In genomic region chr2:231780123-231780908, GRCh38 we compare ENCODE assay signal across 8 cellular contexts. TPM values are rescaled to one million over a fixed set of nuclear protein-coding genes. Genes with fewer than 3 reads are reported as not detected.
DNase-seq lines count a peak whose midpoint lies in the region; ATAC-seq, FAIRE-seq and TF ChIP-seq lines count a peak whose summit lies in the region.

No MANE protein-coding gene starts in this region.

- H3K4me2 ChIP-seq in GM23338 (peak overlapping the region; percentile 86), endothelial cell of umbilical vein (ENCODE audit: insufficient read depth, low read length) (peak overlapping the region; percentile 73)

- H4K20me1 ChIP-seq in GM23338 (replicated peaks; ENCODE audit: insufficient read depth) (peaks cover 24% of the 10 kb centered on the region), endothelial cell of umbilical vein (replicated peaks; ENCODE audit: control insufficient read depth, extremely low read depth, insufficient read depth, low read length) (no peaks in the 10 kb centered on the region)

- no TSS peak for BruUV-seq in endothelial cell of umbilical vein (replicated peaks; lab: Mats Ljungman, UMichigan)

- H3F3A ChIP-seq in GM23338 (replicated peaks; ENCODE audit: low read depth): peaks cover 6% of the 10 kb centered on the region

- H2AFZ ChIP-seq in GM23338 (peak overlapping the region; percentile 75; the same call in 1 of the 2 replicates), endothelial cell of umbilical vein (ENCODE audit: low read depth, low read length) (peak overlapping the region; percentile 96)

- H3K9me2 ChIP-seq in GM23338 (ENCODE audit: insufficient read depth): no peaks in the 10 kb centered on the region

- POLR2A ChIA-PET in endothelial cell of umbilical vein (lab: Charles Lee): no interaction called here

- no peaks in the 10 kb centered on the region for H3K9me1 ChIP-seq in endothelial cell of umbilical vein (replicated peaks; ENCODE audit: control insufficient read depth, extremely low read depth, insufficient read depth, low read length)

- CTCF ChIA-PET in endothelial cell of umbilical vein (lab: Charles Lee): interaction anchor here (0.8 to 1.8 kb wide), 5 partner anchors 37 to 105 kb away, joined by 3 to 9 read pairs (median 5); no protein-coding TSS in a partner anchor

- H3K4me1 ChIP-seq in CD4-positive, CD25-positive, alpha-beta regulatory T cell (ENCODE audit: control insufficient read depth, insufficient read depth, low read length, poor library complexity, severe bottlenecking): peaks cover 33% of the 10 kb centered on the region
- H3K4me1 ChIP-seq in GM23338 (ENCODE audit: insufficient read depth) (peaks cover 11% of the 10 kb centered on the region), endothelial cell of umbilical vein (ENCODE audit: control insufficient read depth, extremely low read depth, insufficient read depth, low read length) (peaks cover 20% of the 10 kb centered on the region)

- H3K27ac Mint-ChIP-seq in CD4-positive, CD25-positive, alpha-beta regulatory T cell: peak overlapping the region; percentile 68 to 96 (median 74)
- no peak overlapping the region for H3K27ac Mint-ChIP-seq in GM23338
- peak overlapping the region in 1 of 3 experiments; percentile 61 for H3K27ac Mint-ChIP-seq in nephron

- no peaks in the 10 kb centered on the region for H3K36me3 ChIP-seq in CD4-positive, CD25-positive, alpha-beta regulatory T cell (ENCODE audit: control insufficient read depth, insufficient read depth, low read length)
- H3K36me3 ChIP-seq in GM23338 (ENCODE audit: insufficient read depth) (no peaks in the 10 kb centered on the region; the same call in 1 of the 2 replicates), endothelial cell of umbilical vein (ENCODE audit: control insufficient read depth in 2 of 2, extremely low read depth in 1 of 2, insufficient read depth in 2 of 2, low read length in 2 of 2) (no peaks in the 10 kb centered on the region)

- H3K36me3 Mint-ChIP-seq in CD4-positive, CD25-positive, alpha-beta regulatory T cell: peaks cover 4% of the 10 kb centered on the region
- H3K36me3 Mint-ChIP-seq in GM23338 (ENCODE audit: low read depth) (no peaks in the 10 kb centered on the region; the same call in 2 of the 3 replicates), nephron (ENCODE audit: low read depth) (no peaks in the 10 kb centered on the region)

- peak overlapping the region; percentile 60 for H3K9ac ChIP-seq in endothelial cell of umbilical vein (replicated peaks; ENCODE audit: extremely low read depth, insufficient read depth, low read length)

- TF ChIP-seq CTCF in GM23338 (conservative IDR thresholded peaks at IDR 0.05; ENCODE audit: low read depth in 2 of 2) (no peak), endothelial cell of umbilical vein (IDR thresholded peaks at IDR 0.05; ENCODE audit: extremely low read depth in 1 of 2, insufficient read depth in 1 of 2, low read depth in 1 of 2, low read length in 2 of 2) (no peak), nephron (IDR thresholded peaks at IDR 0.05; ENCODE audit: unreplicated experiment in 3 of 3) (no peak)

- TF ChIP-seq POLR2A in endothelial cell of umbilical vein (IDR thresholded peaks at IDR 0.05; ENCODE audit: low read depth, low read length): no peak

- H3K4me3 ChIP-seq in CD4-positive, CD25-positive, alpha-beta regulatory T cell (ENCODE audit: low read depth, low read length): peak overlapping the region; percentile 56
- H3K4me3 ChIP-seq in GM23338 (peak overlapping the region; percentile 64), endothelial cell of umbilical vein (replicated peaks in 1 of 3; ENCODE audit: insufficient read depth in 1 of 3, low read depth in 1 of 3, low read length in 3 of 3) (peak overlapping the region; percentile 50 to 86 (median 85))

- peak in 2 of 3 donors; percentile 2 to 14 for DNase-seq in CD4-positive, CD25-positive, alpha-beta regulatory T cell
- DNase-seq in GM23338 (ENCODE audit: low spot score) (peak; percentile 71), SW480 (ENCODE audit: low spot score) (peak; percentile 25), endothelial cell of umbilical vein (ENCODE audit: low read depth, low spot score) (peak; percentile 46), anterior cingulate cortex (lab: John Stamatoyannopoulos, UW) (no peak)

- no peaks in the 10 kb centered on the region for H3K9me3 Mint-ChIP-seq in CD4-positive, CD25-positive, alpha-beta regulatory T cell
- H3K9me3 Mint-ChIP-seq in GM23338 (no peaks in the 10 kb centered on the region), nephron (no peaks in the 10 kb centered on the region)

- no peak for ATAC-seq in CD4-positive, CD25-positive, alpha-beta regulatory T cell (ENCODE audit: low read depth in 2 of 2)
- ATAC-seq in GM23338 (peak; percentile 60), HG02588 (IDR thresholded peaks at IDR 0.05; ENCODE audit: unreplicated experiment) (no peak), HG03039 (IDR thresholded peaks at IDR 0.05; ENCODE audit: unreplicated experiment) (no peak)

- peak overlapping the region; percentile 88 for H3K27ac ChIP-seq in CD4-positive, CD25-positive, alpha-beta regulatory T cell (ENCODE audit: insufficient read depth, low read length, poor library complexity, severe bottlenecking)
- no peak overlapping the region for H3K27ac ChIP-seq in GM23338 (ENCODE audit: low read depth)
- H3K27ac ChIP-seq in endothelial cell of umbilical vein (ENCODE audit: insufficient read depth, low read depth, low read length): no peak overlapping the region

- H3K27me3 Mint-ChIP-seq in CD4-positive, CD25-positive, alpha-beta regulatory T cell: no peaks in the 10 kb centered on the region
- H3K27me3 Mint-ChIP-seq in GM23338 (ENCODE audit: insufficient read depth, low read depth, poor library complexity) (peaks cover 3% of the 10 kb centered on the region), nephron (ENCODE audit: low read depth) (no peaks in the 10 kb centered on the region)

- no peaks in the 10 kb centered on the region for H3K9me3 ChIP-seq in CD4-positive, CD25-positive, alpha-beta regulatory T cell (ENCODE audit: control insufficient read depth in 2 of 2, low read length in 2 of 2)
- no peaks in the 10 kb centered on the region for H3K9me3 ChIP-seq in endothelial cell of umbilical vein (replicated peaks; ENCODE audit: control insufficient read depth, insufficient read depth, low read length)

- no peak for FAIRE-seq in endothelial cell of umbilical vein (lab: Jason Lieb, UNC)

- intact Hi-C loops in endothelial cell of umbilical vein (cut with micrococcal nuclease): loop anchor here (2.0 kb wide), 1 partner anchor 104 kb away; no protein-coding TSS in a partner anchor

- dilution Hi-C loops in endothelial cell of umbilical vein (cut with MboI; ENCODE audit: extremely low pct_ligation_motif_present, low sequenced_read_pairs): no loop called here

- H3K4me3 Mint-ChIP-seq in CD4-positive, CD25-positive, alpha-beta regulatory T cell: peak overlapping the region; percentile 96 to 99 (median 98)
- H3K4me3 Mint-ChIP-seq in GM23338: peak overlapping the region; percentile 92
- peak overlapping the region; percentile 92 to 97 (median 95) for H3K4me3 Mint-ChIP-seq in nephron

- H3K4me1 Mint-ChIP-seq in CD4-positive, CD25-positive, alpha-beta regulatory T cell: peaks cover 9 to 66% (median 56%) of the 10 kb centered on the region in 4 donors
- H3K4me1 Mint-ChIP-seq in GM23338 (peaks cover 17% of the 10 kb centered on the region), nephron (peaks cover 41% of the 10 kb centered on the region)

- peaks cover 64% of the 10 kb centered on the region for H3K79me2 ChIP-seq in GM23338 (replicated peaks; ENCODE audit: insufficient read depth)
- H3K79me2 ChIP-seq in endothelial cell of umbilical vein (ENCODE audit: control insufficient read depth, insufficient read depth, low read length): peaks cover 2% of the 10 kb centered on the region

- H3K27me3 ChIP-seq in CD4-positive, CD25-positive, alpha-beta regulatory T cell (ENCODE audit: control insufficient read depth, insufficient read depth, low read length): no peaks in the 10 kb centered on the region
- H3K27me3 ChIP-seq in GM23338 (ENCODE audit: insufficient read depth) (0 out of 2 replicates have a peak, but pooled peaks cover 7% of the 10 kb centered on the region), endothelial cell of umbilical vein (ENCODE audit: control insufficient read depth in 2 of 2, insufficient read depth in 2 of 2, low read length in 2 of 2) (no peaks in the 10 kb centered on the region)

TF ChIP-seq in GM23338, 12 proteins besides CTCF, POLR2A, EP300 and RAD21 (continues in another document):
- TF ChIP-seq ZNF331 (CRISPR knock-in tag; IDR thresholded peaks at IDR 0.05; ENCODE audit: low read depth): no peak

TF ChIP-seq in endothelial cell of umbilical vein, 7 proteins besides CTCF, POLR2A, EP300 and RAD21 (continues in another document):
- TF ChIP-seq GATA2 (IDR thresholded peaks at IDR 0.05; ENCODE audit: insufficient read depth, insufficient read length, low read depth, low read length): no peak

RNA-seq across cellular contexts. Expression of gene PDE6D, which starts 0.8 kb away (rescaled TPM):
- total RNA-seq in CD4-positive, CD25-positive, alpha-beta regulatory T cell: 25.7 TPM
- 10 to 100 TPM; 59.1 to 82.2 (median 60.5) TPM for polyA plus RNA-seq in CD4-positive, CD25-positive, alpha-beta regulatory T cell
- total RNA-seq in GM23338 (2014; rRNA removed; shearing (Covaris generic)): 35.2 and 50.3 TPM in 2 replicates
- polyA plus RNA-seq in GM23338 (2016; fragmentation: Nextera tagmentation; extraction: Ambion mirVana) (54.5 and 55.6 TPM in 2 replicates), endothelial cell of umbilical vein (36.8 and 38.6 TPM in 2 replicates)
- total RNA-seq in endothelial cell of umbilical vein: 23.8 and 24.3 TPM in 2 replicates
- polyA plus RNA-seq in endothelial cell of umbilical vein (2011; cell fraction: cytosol; rRNA removed): 44.7 and 45.2 TPM in 2 replicates
- polyA plus RNA-seq in endothelial cell of umbilical vein (2011; cell fraction: nucleus; rRNA removed): 16.7 and 20.7 TPM in 2 replicates
- polyA plus RNA-seq in endothelial cell of umbilical vein (2012): 25.3 and 29.4 TPM in 2 replicates
- 19.1 and 19.3 TPM in 2 replicates for polyA minus RNA-seq in endothelial cell of umbilical vein
- 6.5 TPM for polyA minus RNA-seq in endothelial cell of umbilical vein (2011; cell fraction: cytosol; rRNA and poly(A)+ RNA removed)
- 6.6 and 6.8 TPM in 2 replicates for polyA minus RNA-seq in endothelial cell of umbilical vein (2011; cell fraction: nucleus; rRNA and poly(A)+ RNA removed)

RNA-seq across cellular contexts. Expression of gene COPS7B, which starts 5.9 kb away (rescaled TPM):
- total RNA-seq in CD4-positive, CD25-positive, alpha-beta regulatory T cell: 48.8 TPM
- polyA plus RNA-seq in CD4-positive, CD25-positive, alpha-beta regulatory T cell: 10 to 100 TPM; 23.6 to 31.0 (median 27.5) TPM
- 61.6 and 63.7 TPM in 2 replicates for total RNA-seq in GM23338 (2014; rRNA removed; shearing (Covaris generic))
- 40.9 and 44.9 TPM in 2 replicates for polyA plus RNA-seq in GM23338 (2016; fragmentation: Nextera tagmentation; extraction: Ambion mirVana)
- total RNA-seq in endothelial cell of umbilical vein: 42.4 and 50.3 TPM in 2 replicates
- 59.2 and 60.2 TPM in 2 replicates for polyA plus RNA-seq in endothelial cell of umbilical vein
- polyA plus RNA-seq in endothelial cell of umbilical vein (2011; cell fraction: cytosol; rRNA removed): 48.5 and 53.3 TPM in 2 replicates
- 148 and 157 TPM in 2 replicates for polyA plus RNA-seq in endothelial cell of umbilical vein (2011; cell fraction: nucleus; rRNA removed)
- 40.4 and 42.9 TPM in 2 replicates for polyA plus RNA-seq in endothelial cell of umbilical vein (2012)
- polyA minus RNA-seq in endothelial cell of umbilical vein: 42.4 and 45.0 TPM in 2 replicates
- polyA minus RNA-seq in endothelial cell of umbilical vein (2011; cell fraction: cytosol; rRNA and poly(A)+ RNA removed): 10.2 TPM
- 35.7 and 45.4 TPM in 2 replicates for polyA minus RNA-seq in endothelial cell of umbilical vein (2011; cell fraction: nucleus; rRNA and poly(A)+ RNA removed)

Comparison
In these comparisons a context has a peak if more than half of its experiments do, and no peak if none do; other contexts are left out.
1. DNase-seq: peak in CD4-positive, CD25-positive, alpha-beta regulatory T cell (2 of 3), GM23338 (single experiment), SW480 (single experiment) and endothelial cell of umbilical vein (single experiment); none in anterior cingulate cortex (0 of 58).
2. Peak in every context shown above with its lines, with median percentiles within 50 percentile points of each other: H3K4me3 ChIP-seq and H3K4me3 Mint-ChIP-seq.